8 cellular contexts compared by ENCODE assay signal in the genomic region with DNA sequence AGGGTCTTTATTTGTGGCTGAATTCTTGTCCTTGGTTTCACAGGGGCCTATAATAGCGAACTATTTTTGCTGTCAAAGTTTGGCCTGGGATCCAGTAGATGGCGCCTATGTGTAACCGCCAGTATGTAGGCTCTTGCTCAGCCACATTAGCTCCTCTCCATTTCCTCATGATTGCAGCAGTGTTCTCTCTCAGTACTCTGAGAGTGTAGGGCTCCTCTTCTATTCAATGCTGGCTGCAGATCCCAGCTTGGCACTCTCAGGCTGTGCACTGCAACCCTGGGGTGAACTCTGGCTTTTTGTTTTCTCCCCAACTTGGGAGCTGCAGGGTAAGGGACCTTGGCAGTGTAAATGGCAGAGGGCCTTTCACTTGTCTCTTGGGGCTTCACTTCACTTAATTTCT.
A peak's percentile ranks its signal among the peaks of the same experiment; 100 is the strongest.
DNase-seq lines count a peak whose midpoint lies in the region; ATAC-seq, FAIRE-seq and TF ChIP-seq lines count a peak whose summit lies in the region.

No MANE protein-coding gene starts in this region.

- no peaks in the 10 kb centered on the region for H3K4me1 ChIP-seq in adrenal gland (replicated peaks in 1 of 2)

- H3K27me3 ChIP-seq in adrenal gland, result no peaks in the 10 kb centered on the region

- H3K36me3 ChIP-seq in adrenal gland (replicated peaks in 1 of 2), result no peaks in the 10 kb centered on the region

- H3K27ac ChIP-seq in adrenal gland, result no peak overlapping the region

- no peak for TF ChIP-seq POLR2A in GM12892 (IDR thresholded peaks at IDR 0.05; ENCODE audit: low read depth, low read length)
- TF ChIP-seq POLR2A in adrenal gland (IDR thresholded peaks at IDR 0.05), result no peak

- intact Hi-C loops in adrenal gland (cut with DNase I), result no loop called here

- WGBS in adrenal gland, 4 donors, result 52 to 85% (median 65%) methylated on average over 2 to 3 of the region's 3 CpGs

- DNase-seq in AG09309 (ENCODE audit: low read depth) (peak; percentile 31), GM12892 (ENCODE audit: insufficient read length) (no peak), NCI-H1694 treated with DMSO at 0.1 percent for 48 hours (lab: John Stamatoyannopoulos, UW) (peak; percentile 39), adrenal gland (peak in 6 of 7 donors; percentile 26 to 69 (median 50)), iris pigment epithelial cell (ENCODE audit: low read depth) (peak; percentile 53), T1000 (lab: John Stamatoyannopoulos, UW) (no peak), NCI-H1930 (lab: John Stamatoyannopoulos, UW) (no peak)

- no peaks in the 10 kb centered on the region for H3K9me3 ChIP-seq in adrenal gland (replicated peaks in 1 of 3)

- peak; percentile 40 for FAIRE-seq in GM12892 (lab: Jason Lieb, UNC)

- TF ChIP-seq CTCF in AG09309 (IDR thresholded peaks at IDR 0.05; ENCODE audit: control insufficient read depth, insufficient read depth, low read depth, low read length, missing control alignments), result peak; percentile 71
- TF ChIP-seq CTCF in adrenal gland (IDR thresholded peaks at IDR 0.05), result peak; percentile 20 to 51 (median 44)

- H3K4me3 ChIP-seq in AG09309 (ENCODE audit: control insufficient read depth, low read depth, low read length), result no peak overlapping the region
- H3K4me3 ChIP-seq in adrenal gland, result no peak overlapping the region

- peak; percentile 65 for ATAC-seq in HG02763 (IDR thresholded peaks at IDR 0.05; ENCODE audit: unreplicated experiment)

Comparison
In these comparisons a context has a peak if more than half of its experiments do, and no peak if none do; other contexts are left out.
1. DNase-seq: peak in AG09309 (single experiment), NCI-H1694 treated with DMSO at 0.1 percent for 48 hours (single experiment), adrenal gland (6 of 7) and iris pigment epithelial cell (single experiment); none in GM12892 (single experiment), T1000 (single experiment) and NCI-H1930 (0 of 2).